Comparison of ENCODE assay signal across 2 cellular contexts in genomic region chr1:70573317-70573843, GRCh38.
TF ChIP-seq lines count a peak whose summit lies in the region.

No MANE protein-coding gene starts in this region.

TF ChIP-seq in K562, 482 proteins besides CTCF, POLR2A, EP300 and RAD21 (continued from another document):
- TF ChIP-seq TGIF2 (CRISPR knock-in tag; IDR thresholded peaks at IDR 0.05) (no peak), RFX7 (CRISPR knock-in tag; IDR thresholded peaks at IDR 0.05) (no peak), RCOR1 (IDR thresholded peaks at IDR 0.05; ENCODE audit: borderline replicate concordance in 1 of 2, low read depth in 2 of 2, low read length in 2 of 2) (no peak), ETV1 (tag; conservative IDR thresholded peaks at IDR 0.05; ENCODE audit: low read depth) (no peak), KLF10 (CRISPR knock-in tag; IDR thresholded peaks at IDR 0.05) (no peak), THAP7 (CRISPR knock-in tag; IDR thresholded peaks at IDR 0.05) (no peak), ZNF696 (CRISPR knock-in tag; conservative IDR thresholded peaks at IDR 0.05) (no peak), GATA2 (CRISPR knock-in tag; IDR thresholded peaks at IDR 0.05) (peak; percentile 57), NR1H2 (CRISPR knock-in tag; IDR thresholded peaks at IDR 0.05) (no peak), ZBTB2 (IDR thresholded peaks at IDR 0.05) (peak; percentile 91), ELF2 (CRISPR knock-in tag; IDR thresholded peaks at IDR 0.05) (no peak), ZNF133 (CRISPR knock-in tag; IDR thresholded peaks at IDR 0.05) (no peak), ZNF778 (CRISPR knock-in tag; IDR thresholded peaks at IDR 0.05) (no peak), CREBBP (IDR thresholded peaks at IDR 0.05; ENCODE audit: low read depth, low read length) (peak; percentile 95), HDAC1 (IDR thresholded peaks at IDR 0.05) (0 out of 4 replicates have a peak, but pooled peaks of 1 of the 2 experiments have one; percentile 32), CHD4 (IDR thresholded peaks at IDR 0.05; ENCODE audit: insufficient read depth, insufficient replicate concordance, low read depth, low read length, poor library complexity, severe bottlenecking) (peak; percentile 41), ATF1 (CRISPR knock-in tag; IDR thresholded peaks at IDR 0.05) (no peak), ATF1 (tag; IDR thresholded peaks at IDR 0.05) (no peak), BCOR (IDR thresholded peaks at IDR 0.05) (0 out of 2 replicates have a peak, but pooled peaks have one; percentile 37), GATAD2B (IDR thresholded peaks at IDR 0.05; ENCODE audit: borderline replicate concordance) (peak; percentile 92), MTA1 (IDR thresholded peaks at IDR 0.05; ENCODE audit: borderline replicate concordance) (peak; percentile 91), DACH1 (IDR thresholded peaks at IDR 0.05; ENCODE audit: partially characterized antibody) (peak; percentile 97)

TF ChIP-seq in H1, 55 proteins besides CTCF, POLR2A, EP300 and RAD21 (continued from another document):
- TF ChIP-seq BCL11A (IDR thresholded peaks at IDR 0.05; ENCODE audit: low read depth in 2 of 2, low read length in 2 of 2) (no peak), CHD7 (IDR thresholded peaks at IDR 0.05; ENCODE audit: insufficient replicate concordance, low read length) (no peak), POU5F1 (IDR thresholded peaks at IDR 0.05; ENCODE audit: low read depth, low read length) (no peak), NRF1 (IDR thresholded peaks at IDR 0.05; ENCODE audit: low read depth, low read length) (no peak), POLR2AphosphoS5 (IDR thresholded peaks at IDR 0.05; ENCODE audit: low read depth, low read length) (no peak)
